Comparison of ENCODE assay signal across 1 cellular context in genomic region chr21:29258626-29259335, GRCh38.
TF ChIP-seq lines count a peak whose summit lies in the region.

No MANE protein-coding gene starts in this region.

TF ChIP-seq in HepG2, 621 proteins besides CTCF, POLR2A, EP300 and RAD21 (continued from another document and continues in another):
- TF ChIP-seq ZNF687 (CRISPR knock-in tag; IDR thresholded peaks at IDR 0.05) (no peak), ZBTB1 (CRISPR knock-in tag; IDR thresholded peaks at IDR 0.05; ENCODE audit: borderline replicate concordance) (no peak), ZNF704 (CRISPR knock-in tag; IDR thresholded peaks at IDR 0.05; ENCODE audit: borderline replicate concordance) (no peak), RCOR2 (CRISPR knock-in tag; IDR thresholded peaks at IDR 0.05) (no peak), TARDBP (CRISPR knock-in tag; IDR thresholded peaks at IDR 0.05) (no peak), DMTF1 (CRISPR knock-in tag; IDR thresholded peaks at IDR 0.05) (no peak), BHLHE40 (IDR thresholded peaks at IDR 0.05; ENCODE audit: low read length) (peak; percentile 72), SOX6 (IDR thresholded peaks at IDR 0.05) (no peak), SOX6 (CRISPR knock-in tag; IDR thresholded peaks at IDR 0.05) (peak; percentile 56), TMF1 (CRISPR knock-in tag; IDR thresholded peaks at IDR 0.05; ENCODE audit: low read depth) (no peak), ZBTB10 (CRISPR knock-in tag; IDR thresholded peaks at IDR 0.05; ENCODE audit: borderline replicate concordance) (no peak), HCFC1 (IDR thresholded peaks at IDR 0.05; ENCODE audit: low read depth, low read length) (no peak), SOX13 (IDR thresholded peaks at IDR 0.05) (peak; percentile 24; the same call in 1 of the 2 replicates), SOX13 (CRISPR knock-in tag; conservative IDR thresholded peaks at IDR 0.05 in 1 of 2, IDR thresholded peaks at IDR 0.05 in 1 of 2) (peak in 1 of 2 experiments; percentile 66; a peak in 1 of 4 replicates), NFIC (IDR thresholded peaks at IDR 0.05; ENCODE audit: low read length) (no peak), KLF13 (CRISPR knock-in tag; IDR thresholded peaks at IDR 0.05) (no peak), CREB3 (CRISPR knock-in tag; IDR thresholded peaks at IDR 0.05) (no peak), ZNF138 (CRISPR knock-in tag; IDR thresholded peaks at IDR 0.05; ENCODE audit: low read depth) (no peak), PLRG1 (conservative IDR thresholded peaks at IDR 0.05) (no peak), SALL1 (CRISPR knock-in tag; IDR thresholded peaks at IDR 0.05) (peak; percentile 53), ZSCAN21 (CRISPR knock-in tag; IDR thresholded peaks at IDR 0.05; ENCODE audit: borderline replicate concordance) (no peak), CEBPG (CRISPR knock-in tag; IDR thresholded peaks at IDR 0.05) (peak; percentile 64), POLR2G (IDR thresholded peaks at IDR 0.05; ENCODE audit: low read depth, low read length) (no peak), GTF2F1 (IDR thresholded peaks at IDR 0.05; ENCODE audit: low read length) (no peak), ZSCAN20 (CRISPR knock-in tag; IDR thresholded peaks at IDR 0.05; ENCODE audit: borderline replicate concordance) (no peak), SMYD3 (CRISPR knock-in tag; IDR thresholded peaks at IDR 0.05) (no peak)
- TF ChIP-seq, protein P1, sequence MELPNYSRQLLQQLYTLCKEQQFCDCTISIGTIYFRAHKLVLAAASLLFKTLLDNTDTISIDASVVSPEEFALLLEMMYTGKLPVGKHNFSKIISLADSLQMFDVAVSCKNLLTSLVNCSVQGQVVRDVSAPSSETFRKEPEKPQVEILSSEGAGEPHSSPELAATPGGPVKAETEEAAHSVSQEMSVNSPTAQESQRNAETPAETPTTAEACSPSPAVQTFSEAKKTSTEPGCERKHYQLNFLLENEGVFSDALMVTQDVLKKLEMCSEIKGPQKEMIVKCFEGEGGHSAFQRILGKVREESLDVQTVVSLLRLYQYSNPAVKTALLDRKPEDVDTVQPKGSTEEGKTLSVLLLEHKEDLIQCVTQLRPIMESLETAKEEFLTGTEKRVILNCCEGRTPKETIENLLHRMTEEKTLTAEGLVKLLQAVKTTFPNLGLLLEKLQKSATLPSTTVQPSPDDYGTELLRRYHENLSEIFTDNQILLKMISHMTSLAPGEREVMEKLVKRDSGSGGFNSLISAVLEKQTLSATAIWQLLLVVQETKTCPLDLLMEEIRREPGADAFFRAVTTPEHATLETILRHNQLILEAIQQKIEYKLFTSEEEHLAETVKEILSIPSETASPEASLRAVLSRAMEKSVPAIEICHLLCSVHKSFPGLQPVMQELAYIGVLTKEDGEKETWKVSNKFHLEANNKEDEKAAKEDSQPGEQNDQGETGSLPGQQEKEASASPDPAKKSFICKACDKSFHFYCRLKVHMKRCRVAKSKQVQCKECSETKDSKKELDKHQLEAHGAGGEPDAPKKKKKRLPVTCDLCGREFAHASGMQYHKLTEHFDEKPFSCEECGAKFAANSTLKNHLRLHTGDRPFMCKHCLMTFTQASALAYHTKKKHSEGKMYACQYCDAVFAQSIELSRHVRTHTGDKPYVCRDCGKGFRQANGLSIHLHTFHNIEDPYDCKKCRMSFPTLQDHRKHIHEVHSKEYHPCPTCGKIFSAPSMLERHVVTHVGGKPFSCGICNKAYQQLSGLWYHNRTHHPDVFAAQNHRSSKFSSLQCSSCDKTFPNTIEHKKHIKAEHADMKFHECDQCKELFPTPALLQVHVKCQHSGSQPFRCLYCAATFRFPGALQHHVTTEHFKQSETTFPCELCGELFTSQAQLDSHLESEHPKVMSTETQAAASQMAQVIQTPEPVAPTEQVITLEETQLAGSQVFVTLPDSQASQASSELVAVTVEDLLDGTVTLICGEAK (IDR thresholded peaks at IDR 0.05): no peak
- TF ChIP-seq, protein P1 (CRISPR knock-in tag; IDR thresholded peaks at IDR 0.05): no peak
- TF ChIP-seq, protein P2, sequence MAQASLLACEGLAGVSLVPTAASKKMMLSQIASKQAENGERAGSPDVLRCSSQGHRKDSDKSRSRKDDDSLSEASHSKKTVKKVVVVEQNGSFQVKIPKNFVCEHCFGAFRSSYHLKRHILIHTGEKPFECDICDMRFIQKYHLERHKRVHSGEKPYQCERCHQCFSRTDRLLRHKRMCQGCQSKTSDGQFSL (CRISPR knock-in tag; IDR thresholded peaks at IDR 0.05): no peak
- TF ChIP-seq, protein P3, sequence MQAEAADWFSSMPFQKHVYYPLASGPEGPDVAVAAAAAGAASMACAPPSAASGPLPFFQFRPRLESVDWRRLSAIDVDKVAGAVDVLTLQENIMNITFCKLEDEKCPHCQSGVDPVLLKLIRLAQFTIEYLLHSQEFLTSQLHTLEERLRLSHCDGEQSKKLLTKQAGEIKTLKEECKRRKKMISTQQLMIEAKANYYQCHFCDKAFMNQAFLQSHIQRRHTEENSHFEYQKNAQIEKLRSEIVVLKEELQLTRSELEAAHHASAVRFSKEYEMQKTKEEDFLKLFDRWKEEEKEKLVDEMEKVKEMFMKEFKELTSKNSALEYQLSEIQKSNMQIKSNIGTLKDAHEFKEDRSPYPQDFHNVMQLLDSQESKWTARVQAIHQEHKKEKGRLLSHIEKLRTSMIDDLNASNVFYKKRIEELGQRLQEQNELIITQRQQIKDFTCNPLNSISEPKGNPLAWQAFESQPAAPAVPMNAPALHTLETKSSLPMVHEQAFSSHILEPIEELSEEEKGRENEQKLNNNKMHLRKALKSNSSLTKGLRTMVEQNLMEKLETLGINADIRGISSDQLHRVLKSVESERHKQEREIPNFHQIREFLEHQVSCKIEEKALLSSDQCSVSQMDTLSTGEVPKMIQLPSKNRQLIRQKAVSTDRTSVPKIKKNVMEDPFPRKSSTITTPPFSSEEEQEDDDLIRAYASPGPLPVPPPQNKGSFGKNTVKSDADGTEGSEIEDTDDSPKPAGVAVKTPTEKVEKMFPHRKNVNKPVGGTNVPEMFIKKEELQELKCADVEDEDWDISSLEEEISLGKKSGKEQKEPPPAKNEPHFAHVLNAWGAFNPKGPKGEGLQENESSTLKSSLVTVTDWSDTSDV (CRISPR knock-in tag; IDR thresholded peaks at IDR 0.05): no peak
- TF ChIP-seq, protein P4, sequence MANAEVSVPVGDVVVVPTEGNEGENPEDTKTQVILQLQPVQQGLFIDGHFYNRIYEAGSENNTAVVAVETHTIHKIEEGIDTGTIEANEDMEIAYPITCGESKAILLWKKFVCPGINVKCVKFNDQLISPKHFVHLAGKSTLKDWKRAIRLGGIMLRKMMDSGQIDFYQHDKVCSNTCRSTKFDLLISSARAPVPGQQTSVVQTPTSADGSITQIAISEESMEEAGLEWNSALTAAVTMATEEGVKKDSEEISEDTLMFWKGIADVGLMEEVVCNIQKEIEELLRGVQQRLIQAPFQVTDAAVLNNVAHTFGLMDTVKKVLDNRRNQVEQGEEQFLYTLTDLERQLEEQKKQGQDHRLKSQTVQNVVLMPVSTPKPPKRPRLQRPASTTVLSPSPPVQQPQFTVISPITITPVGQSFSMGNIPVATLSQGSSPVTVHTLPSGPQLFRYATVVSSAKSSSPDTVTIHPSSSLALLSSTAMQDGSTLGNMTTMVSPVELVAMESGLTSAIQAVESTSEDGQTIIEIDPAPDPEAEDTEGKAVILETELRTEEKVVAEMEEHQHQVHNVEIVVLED (CRISPR knock-in tag; IDR thresholded peaks at IDR 0.05; ENCODE audit: borderline replicate concordance): no peak
